Comparison of ENCODE assay signal across 14 cellular contexts in the genomic region with DNA sequence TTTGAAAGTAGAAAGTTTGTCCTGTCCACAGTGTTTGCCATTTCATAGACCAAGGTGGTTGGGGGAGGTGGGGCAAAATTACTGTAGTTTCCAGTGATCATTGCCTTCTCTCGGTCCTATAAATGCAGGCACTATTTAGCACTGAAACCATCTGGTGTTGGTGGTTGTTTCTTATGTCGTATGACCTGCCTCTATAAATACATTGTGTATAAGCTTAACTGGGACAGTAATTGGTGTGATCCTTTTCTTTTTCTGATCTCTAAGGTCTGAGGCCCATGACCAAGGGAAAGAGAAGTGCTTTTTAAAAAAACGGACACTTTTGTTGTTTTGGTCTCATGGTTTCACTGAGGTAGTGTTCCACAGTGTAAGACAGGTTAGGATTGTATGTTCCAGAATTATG.
"Had no signal": no experiment of that assay in that cellular context is flagged by ENCODE, and none has a peak within 500 bp of the region (broad histone marks: within the 10 kb centered on the region; RNA-seq: fewer than 3 reads in every experiment).

No MANE protein-coding gene starts in this region.

- H3K9me3 ChIP-seq: upper lobe of right lung had no signal

- H3K4me3 ChIP-seq: upper lobe of right lung had no signal

- DNase-seq: activated CD4-positive, alpha-beta memory T cell treated with anti-CD3 and anti-CD28 coated beads for 36 hours; activated gamma-delta T cell; activated T-cell treated with anti-CD3 and anti-CD28 coated beads, Interleukin-2, amount 50 U/mL, for 4 hours; amygdala; cerebellar nuclear complex; dermis blood vessel endothelial cell; erythroblast; hypothalamus; kidney glomerular epithelial cell; mesendoderm; nephron progenitor cell; stimulated activated naive CD4-positive, alpha-beta T cell treated with Interleukin-2 at 50 U/mL for 16 hours; upper lobe of right lung had no signal

- H3K36me3 ChIP-seq: upper lobe of right lung had no signal

- H3K27me3 ChIP-seq: upper lobe of right lung had no signal

- H3K27ac ChIP-seq: upper lobe of right lung had no signal

- ATAC-seq: activated T-cell treated with anti-CD3 and anti-CD28 coated beads, Interleukin-2, amount 50 U/mL, for 4 hours; sciatic nerve; upper lobe of right lung had no signal
